In genomic region chr18:67219821-67220220, GRCh38 we compare ENCODE assay signal across 30 cellular contexts.
DNase-seq lines count a peak whose midpoint lies in the region; ATAC-seq, FAIRE-seq and TF ChIP-seq lines count a peak whose summit lies in the region.
"Had no signal": no experiment of that assay in that cellular context is flagged by ENCODE, and none has a peak within 500 bp of the region (broad histone marks: within the 10 kb centered on the region; RNA-seq: fewer than 3 reads in every experiment).

No MANE protein-coding gene starts in this region.

- H2BK15ac ChIP-seq in H1 (ENCODE audit: low read length) = no peak overlapping the region
- no peak overlapping the region for H2BK15ac ChIP-seq in H9 (ENCODE audit: low read depth, low read length)

- H3K14ac ChIP-seq in H1 (ENCODE audit: insufficient read length) = no peak overlapping the region
- H3K14ac ChIP-seq in H9 (ENCODE audit: insufficient read depth, low read length) = no peak overlapping the region

- H2BK12ac ChIP-seq in H1 (ENCODE audit: low read depth, low read length) (no peak overlapping the region), H9 (ENCODE audit: insufficient read length, low read depth, low read length) (no peak overlapping the region)

- intact Hi-C loops in sciatic nerve (cut with DNase I) = no loop called here

- no peak overlapping the region for H2BK20ac ChIP-seq in H1 (ENCODE audit: low read length)
- no peak overlapping the region for H2BK20ac ChIP-seq in H9 (ENCODE audit: low read depth, low read length, poor library complexity, severe bottlenecking)

- H4K5ac ChIP-seq in H1 (ENCODE audit: insufficient read length, low read depth, low read length) (no peak overlapping the region), H9 (ENCODE audit: insufficient read length, low read depth, low read length) (no peak overlapping the region)

- H3K9ac ChIP-seq in H1 (replicated peaks in 1 of 4; ENCODE audit: extremely low read depth in 1 of 4, low read depth in 3 of 4, low read length in 3 of 4) (no peak overlapping the region), H9 (ENCODE audit: extremely low read depth, insufficient read length, low read length) (no peak overlapping the region)

- no peak overlapping the region for H3K4me3 ChIP-seq in H1 (ENCODE audit: extremely low read depth in 1 of 4, insufficient read depth in 2 of 4, low read depth in 3 of 4, low read length in 4 of 4)
- H3K4me3 ChIP-seq: HAP-1, K562, Peyer's patch, SK-N-MC had no signal

- H2AK5ac ChIP-seq in H1 (ENCODE audit: low read depth, low read length) = no peak overlapping the region
- no peak overlapping the region for H2AK5ac ChIP-seq in H9 (ENCODE audit: insufficient read length, low read length)

- no peak for ATAC-seq in sciatic nerve
- ATAC-seq: HepG2, K562 had no signal

- H3K23me2 ChIP-seq in H1 (ENCODE audit: low read depth, low read length) (no peaks in the 10 kb centered on the region), H9 (ENCODE audit: insufficient read length, low read depth, low read length, poor library complexity, severe bottlenecking) (no peaks in the 10 kb centered on the region)

- no peak overlapping the region for H3K23ac ChIP-seq in H1 (ENCODE audit: insufficient read length)
- no peak overlapping the region for H3K23ac ChIP-seq in H9 (ENCODE audit: insufficient read length, low read depth, low read length)

- FAIRE-seq in H1 (lab: Jason Lieb, UNC) = no peak
- FAIRE-seq: GM19239, HepG2, K562 had no signal

- no peak overlapping the region for H3T11ph ChIP-seq in H9 (ENCODE audit: low read length)

- POLR2A ChIA-PET in H1 (lab: Charles Lee; ENCODE audit: partially characterized antibody) = no interaction called here

- 0 out of 4 replicates have a peak, but pooled peaks cover 0 to 2% of the 10 kb centered on the region in 2 experiments for H3K4me1 Mint-ChIP-seq in H9
- H3K4me1 Mint-ChIP-seq: CD14-positive monocyte had no signal

- H4K20me1 ChIP-seq in H1 (replicated peaks in 1 of 2; ENCODE audit: control insufficient read depth in 1 of 2, insufficient read depth in 2 of 2, low read length in 2 of 2) = no peaks in the 10 kb centered on the region
- no peaks in the 10 kb centered on the region for H4K20me1 ChIP-seq in H9 (ENCODE audit: control insufficient read depth, insufficient read depth, insufficient read length)

- H3K4me2 ChIP-seq in H1 (ENCODE audit: insufficient read depth in 1 of 2, low read depth in 2 of 2, low read length in 2 of 2) (no peak overlapping the region), H9 (ENCODE audit: insufficient read depth, insufficient read length, low read length) (no peak overlapping the region)

- H3K4me3 Mint-ChIP-seq in H9 = no peak overlapping the region
- H3K4me3 Mint-ChIP-seq: CD14-positive monocyte; CD8-positive, alpha-beta memory T cell; HFFc6 had no signal

- H2BK120ac ChIP-seq in H1 (replicated peaks; ENCODE audit: low read depth, low read length) (no peak overlapping the region), H9 (ENCODE audit: low read depth, low read length, poor library complexity, severe bottlenecking) (no peak overlapping the region)

- no peak for TF ChIP-seq RAD21 in H1 (IDR thresholded peaks at IDR 0.05 in 1 of 2, conservative IDR thresholded peaks at IDR 0.05 in 1 of 2; ENCODE audit: low read depth in 2 of 2, low read length in 2 of 2)

- no peaks in the 10 kb centered on the region for H3K79me2 ChIP-seq in H1 (ENCODE audit: control insufficient read depth in 1 of 2, insufficient read depth in 2 of 2, low read length in 2 of 2)
- H3K79me2 ChIP-seq in H9 (ENCODE audit: insufficient read depth, low read length) = no peaks in the 10 kb centered on the region

- H4K8ac ChIP-seq in H1 (ENCODE audit: extremely low read depth, insufficient read depth, low read length) = no peak overlapping the region
- H4K8ac ChIP-seq in H9 (replicated peaks; ENCODE audit: insufficient read length, low read depth, low read length) = no peak overlapping the region

- no peaks in the 10 kb centered on the region for H3K27me3 Mint-ChIP-seq in H9 (ENCODE audit: low read depth)

- CTCF ChIA-PET in H1 (lab: Charles Lee; ENCODE audit: partially characterized antibody) = no interaction called here

- H3K9me3 ChIP-seq in H1 (ENCODE audit: insufficient read depth in 2 of 2, low read depth in 1 of 2, low read length in 1 of 2) (0 out of 4 replicates have a peak, but pooled peaks cover 0 to 3% of the 10 kb centered on the region in 2 experiments), H9 (ENCODE audit: control insufficient read depth, low read depth, low read length) (no peaks in the 10 kb centered on the region)
- H3K9me3 ChIP-seq: BE2C, HAP-1, Peyer's patch had no signal

- H3K4ac ChIP-seq in H1 (replicated peaks; ENCODE audit: insufficient read length, low read depth, low read length) (no peak overlapping the region), H9 (ENCODE audit: low read depth, low read length) (no peak overlapping the region)

- no peak overlapping the region for H3K56ac ChIP-seq in H1 (replicated peaks; ENCODE audit: insufficient read length, low read depth, low read length)
- no peak overlapping the region for H3K56ac ChIP-seq in H9 (ENCODE audit: insufficient read length, low read depth, low read length)

- no peaks in the 10 kb centered on the region for H3K36me3 ChIP-seq in H1 (ENCODE audit: control insufficient read depth in 2 of 4, insufficient read depth in 4 of 4, low read length in 3 of 4)
- H3K36me3 ChIP-seq: BE2C, HAP-1, Peyer's patch had no signal

- no peak overlapping the region for H3K18ac ChIP-seq in H1 (ENCODE audit: extremely low read depth, low read length)
- H3K18ac ChIP-seq in H9 (ENCODE audit: insufficient read length, low read depth, low read length) = no peak overlapping the region

- DNase-seq in DMS 273 (lab: John Stamatoyannopoulos, UW; ENCODE audit: unreplicated experiment) = peak; percentile 37
- no peak for DNase-seq in DMS 273 treated with DMSO at 0.1 percent for 48 hours (lab: John Stamatoyannopoulos, UW)
- peak; percentile 54 for DNase-seq in NCI-H82 (lab: John Stamatoyannopoulos, UW)
- no peak for DNase-seq in H1 (ENCODE audit: low read depth in 1 of 2, low spot score in 2 of 2)
- DNase-seq in 8988T = no peak
- no peak for DNase-seq in H9
- DNase-seq in sciatic nerve (ENCODE audit: low spot score) = no peak
- DNase-seq: ACHN; BE2C; CD8-positive, alpha-beta memory T cell; DMS153; DND-41; HFFc6; Kasumi-1; MM.1S; NCI-H2029 treated with DMSO at 0.1 percent for 48 hours; NCI-H345; NCI-H510A treated with DMSO at 0.1 percent for 48 hours; NCI-H774; OCI-M1; Peyer's patch; SIG-M5; SW 1271 had no signal

- no peaks in the 10 kb centered on the region for H3K36me3 Mint-ChIP-seq in H9 (ENCODE audit: insufficient read depth in 1 of 3, low read depth in 3 of 3)
- H3K36me3 Mint-ChIP-seq: CD14-positive monocyte; CD8-positive, alpha-beta memory T cell had no signal

- H4K91ac ChIP-seq in H1 (replicated peaks; ENCODE audit: insufficient read length, low read length) = no peak overlapping the region
- no peak overlapping the region for H4K91ac ChIP-seq in H9 (ENCODE audit: insufficient read length, low read depth, low read length)

- H3K27me3 ChIP-seq in H1 (replicated peaks in 1 of 4; ENCODE audit: control insufficient read depth in 3 of 4, extremely low read depth in 1 of 4, insufficient read depth in 3 of 4, low read length in 3 of 4) = no peaks in the 10 kb centered on the region
- no peaks in the 10 kb centered on the region for H3K27me3 ChIP-seq in H9 (ENCODE audit: insufficient read depth, low read length)
- H3K27me3 ChIP-seq: BE2C, Peyer's patch had no signal

- H3K9me3 Mint-ChIP-seq in H9 = no peaks in the 10 kb centered on the region; a peak in 1 of 5 replicates
- H3K9me3 Mint-ChIP-seq: CD8-positive, alpha-beta memory T cell; HFFc6 had no signal

- no peak overlapping the region for H2BK5ac ChIP-seq in H1 (ENCODE audit: low read depth, low read length)
- H2BK5ac ChIP-seq in H9 (ENCODE audit: insufficient read length, low read length) = no peak overlapping the region

- no peak for TF ChIP-seq POLR2A in H1 (IDR thresholded peaks at IDR 0.05; ENCODE audit: control extremely low read depth in 1 of 2, low read depth in 2 of 2, low read length in 2 of 2)

- no peak for TF ChIP-seq CTCF in H1 (IDR thresholded peaks at IDR 0.05; ENCODE audit: control extremely low read depth in 1 of 3, insufficient read depth in 1 of 3, low read depth in 1 of 3, low read length in 3 of 3)
- no peak for TF ChIP-seq CTCF in H9 (conservative IDR thresholded peaks at IDR 0.05)

- H3K4me1 ChIP-seq in H1 (replicated peaks in 1 of 4; ENCODE audit: control insufficient read depth in 3 of 4, insufficient read depth in 4 of 4, low read length in 3 of 4) = no peaks in the 10 kb centered on the region
- no peaks in the 10 kb centered on the region for H3K4me1 ChIP-seq in H9 (ENCODE audit: insufficient read depth, low read length)
- H3K4me1 ChIP-seq: BE2C, HAP-1, Peyer's patch had no signal

- H2AFZ ChIP-seq in H1 (ENCODE audit: low read length) (peak overlapping the region; percentile 58), H9 (ENCODE audit: low read length) (no peak overlapping the region)

- WGBS in H1 (ENCODE audit: extremely low coverage in 1 of 2, insufficient coverage in 1 of 2, insufficient read length in 1 of 2, insufficient replicate concordance in 2 of 2, low coverage in 1 of 2, low lambda C conversion rate in 2 of 2, missing lambda C conversion rate in 1 of 2), 2 experiments = 94% methylated on average over 5 of the region's 5 CpGs; no CpG with 5 or more reads in 1 of the 2 experiments
- no CpG with 5 or more reads among the region's 5 CpGs for whole genome bisulfite sequencing in H9 (ENCODE audit: extremely low coverage, insufficient read length, low lambda C conversion rate)

- H3K27ac Mint-ChIP-seq in H9 = no peak overlapping the region
- H3K27ac Mint-ChIP-seq: CD14-positive monocyte; CD8-positive, alpha-beta memory T cell; HFFc6 had no signal

- no peak overlapping the region for H3K27ac ChIP-seq in H1 (ENCODE audit: low read depth, low read length)
- no peak overlapping the region for H3K27ac ChIP-seq in H9 (ENCODE audit: insufficient read length, low read depth, low read length)
- H3K27ac ChIP-seq: 22Rv1, Peyer's patch, SK-N-MC had no signal

- TF ChIP-seq EP300 in H1 (IDR thresholded peaks at IDR 0.05; ENCODE audit: borderline replicate concordance in 1 of 2, low read depth in 2 of 2, low read length in 2 of 2) = no peak

- no peaks in the 10 kb centered on the region for H3K79me1 ChIP-seq in H1 (ENCODE audit: low read depth, low read length)
- H3K79me1 ChIP-seq in H9 (ENCODE audit: insufficient read depth, low read depth, low read length, poor library complexity, severe bottlenecking) = no peaks in the 10 kb centered on the region

TF ChIP-seq in H1, 55 proteins besides CTCF, POLR2A, EP300 and RAD21 (continues in another document):
- no peak for TF ChIP-seq JUN (IDR thresholded peaks at IDR 0.05; ENCODE audit: low read depth, low read length)
- no peak for TF ChIP-seq JUND (IDR thresholded peaks at IDR 0.05; ENCODE audit: low read length)
- no peak for TF ChIP-seq HDAC6 (IDR thresholded peaks at IDR 0.05; ENCODE audit: low read depth, low read length)

Comparison
In these comparisons a context has a peak if more than half of its experiments do, and no peak if none do; other contexts are left out.
1. DNase-seq: peak in DMS 273 (single experiment) and NCI-H82 (single experiment); none in DMS 273 treated with DMSO at 0.1 percent for 48 hours (single experiment), H1 (0 of 2), 8988T (single experiment), H9 (single experiment) and sciatic nerve (single experiment).